ENCODE assay signal across 27 cellular contexts in genomic region chr11:81673001-81673400, GRCh38.
DNase-seq lines count a peak whose midpoint lies in the region; ATAC-seq and TF ChIP-seq lines count a peak whose summit lies in the region.
"Had no signal": no experiment of that assay in that cellular context is flagged by ENCODE, and none has a peak within 500 bp of the region (broad histone marks: within the 10 kb centered on the region; RNA-seq: fewer than 3 reads in every experiment).

No MANE protein-coding gene starts in this region.

- no peak overlapping the region for H3K4me2 ChIP-seq in mammary epithelial cell (ENCODE audit: insufficient read depth, low read depth, low read length)

- no peak overlapping the region for H3K9ac ChIP-seq in mammary epithelial cell (ENCODE audit: insufficient read depth, low read length)
- H3K9ac ChIP-seq: parathyroid adenoma had no signal

- intact Hi-C loops in mammary epithelial cell (cut with micrococcal nuclease) = no loop called here
- intact Hi-C loops in MCF 10A (cut with micrococcal nuclease) = no loop called here
- intact Hi-C loops in prostate gland (cut with DNase I) = no loop called here

- no peak overlapping the region for H3K27ac Mint-ChIP-seq in MCF 10A (ENCODE audit: low read depth, unreplicated experiment)
- H3K27ac Mint-ChIP-seq: activated CD4-positive, alpha-beta memory T cell treated with anti-CD3 and anti-CD28 coated beads, Interleukin-2, amount 10 ng/mL, durations not matched to agents 7 days and 5 days; activated naive CD8-positive, alpha-beta T cell; CD4-positive, alpha-beta T cell; stimulated activated memory B cell treated with anti-CD40 and anti-IgM and Interleukin-4, amounts not matched to agents 10 μg/mL and 1 μg/mL and 100 μg/mL, for 72 hours had no signal

- H3K27ac ChIP-seq in mammary epithelial cell (ENCODE audit: insufficient read depth, low read depth, low read length) = no peak overlapping the region
- H3K27ac ChIP-seq in prostate gland = no peak overlapping the region
- H3K27ac ChIP-seq: 22Rv1, heart left ventricle, parathyroid adenoma, RWPE1, upper lobe of left lung had no signal

- H3K79me2 ChIP-seq in mammary epithelial cell (ENCODE audit: insufficient read depth, low read length) = no peaks in the 10 kb centered on the region
- H3K79me2 ChIP-seq: parathyroid adenoma had no signal

- ATAC-seq in GM18858 (IDR thresholded peaks at IDR 0.05; ENCODE audit: unreplicated experiment) = no peak
- ATAC-seq: activated CD4-positive, CD25-positive, alpha-beta regulatory T cell treated with anti-CD3 and anti-CD28 coated beads, Interleukin-2, amount 50 U/mL, for 24 hours; heart left ventricle; sciatic nerve; stimulated activated memory B cell treated with anti-CD40 and anti-IgM and Interleukin-4, amounts not matched to agents 10 μg/mL and 1 μg/mL and 100 μg/mL, for 72 hours had no signal

- peak; percentile 5 for DNase-seq in mammary epithelial cell
- DNase-seq in MCF 10A (ENCODE audit: unreplicated experiment) = no peak
- peak; percentile 3 to 8 for DNase-seq in cardiac fibroblast (ENCODE audit: low read depth in 2 of 2)
- peak; percentile 17 for DNase-seq in kidney tubule cell (ENCODE audit: low spot score)
- no peak for DNase-seq in activated CD8-positive, alpha-beta memory T cell treated with anti-CD3 and anti-CD28 coated beads, Interleukin-2, amount 50 U/mL, for 48 hours
- DNase-seq in HuH-7 (ENCODE audit: low spot score) = no peak
- no peak for DNase-seq in prostate gland (ENCODE audit: low spot score)
- DNase-seq: activated CD4-positive, alpha-beta memory T cell treated with anti-CD3 and anti-CD28 coated beads, Interleukin-2, amount 10 ng/mL, durations not matched to agents 7 days and 5 days; AML-193; CD4-positive, alpha-beta T cell; heart left ventricle; KBM-7; NCI-H1436; NCI-H446 treated with DMSO at 0.1 percent for 48 hours; NCI-H82; stimulated activated CD4-positive, alpha-beta T cell treated with anti-CD3 and anti-CD28 coated beads, Interleukin-4, amount 100 ng/mL, for 4 hours; substantia nigra; T-helper 1 cell; upper lobe of left lung had no signal

- H3K36me3 ChIP-seq in mammary epithelial cell (ENCODE audit: insufficient read depth, low read length) (no peaks in the 10 kb centered on the region), prostate gland (no peaks in the 10 kb centered on the region)
- H3K36me3 ChIP-seq: heart left ventricle, upper lobe of left lung had no signal

- BruUV-seq in mammary epithelial cell (replicated peaks; lab: Mats Ljungman, UMichigan) (no TSS peak), MCF 10A (replicated peaks; lab: Mats Ljungman, UMichigan) (no TSS peak)

- H3K9me3 Mint-ChIP-seq in MCF 10A (ENCODE audit: unreplicated experiment) = no peaks in the 10 kb centered on the region
- H3K9me3 Mint-ChIP-seq: activated CD4-positive, alpha-beta memory T cell treated with anti-CD3 and anti-CD28 coated beads, Interleukin-2, amount 10 ng/mL, durations not matched to agents 7 days and 5 days had no signal

- no peak overlapping the region for H3K4me3 Mint-ChIP-seq in MCF 10A (ENCODE audit: unreplicated experiment)
- H3K4me3 Mint-ChIP-seq: activated CD4-positive, alpha-beta memory T cell treated with anti-CD3 and anti-CD28 coated beads, Interleukin-2, amount 10 ng/mL, durations not matched to agents 7 days and 5 days; activated naive CD8-positive, alpha-beta T cell; CD4-positive, alpha-beta T cell; stimulated activated memory B cell treated with anti-CD40 and anti-IgM and Interleukin-4, amounts not matched to agents 10 μg/mL and 1 μg/mL and 100 μg/mL, for 72 hours had no signal

- dilution Hi-C loops in mammary epithelial cell (cut with HindIII; ENCODE audit: low sequenced_read_pairs) = no loop called here

- no peak overlapping the region for H2AFZ ChIP-seq in mammary epithelial cell (ENCODE audit: low read depth, low read length)
- H2AFZ ChIP-seq: parathyroid adenoma had no signal

- TF ChIP-seq CTCF in mammary epithelial cell (conservative IDR thresholded peaks at IDR 0.05 in 1 of 2, IDR thresholded peaks at IDR 0.05 in 1 of 2; ENCODE audit: extremely low read depth in 1 of 2, insufficient read depth in 1 of 2, low read depth in 1 of 2, low read length in 2 of 2) (no peak), MCF 10A (IDR thresholded peaks at IDR 0.05; ENCODE audit: unreplicated experiment) (no peak), cardiac fibroblast (IDR thresholded peaks at IDR 0.05; ENCODE audit: low read depth, low read length) (no peak), prostate gland (IDR thresholded peaks at IDR 0.05) (no peak)

- no peaks in the 10 kb centered on the region for H3K27me3 Mint-ChIP-seq in MCF 10A (ENCODE audit: insufficient read depth, unreplicated experiment)
- H3K27me3 Mint-ChIP-seq: CD4-positive, alpha-beta T cell; stimulated activated memory B cell treated with anti-CD40 and anti-IgM and Interleukin-4, amounts not matched to agents 10 μg/mL and 1 μg/mL and 100 μg/mL, for 72 hours had no signal

- in situ Hi-C loops in mammary epithelial cell (cut with MboI; ENCODE audit: low sequenced_read_pairs in 2 of 2) = no loop called here

- CTCF ChIA-PET in mammary epithelial cell (lab: Charles Lee; ENCODE audit: low non-redundant PET) (no interaction called here), MCF 10A (lab: Yijun Ruan, JAX) (interaction anchor here (1.5 kb wide), 1 partner anchor 14 kb away, joined by 3 read pairs; no protein-coding TSS in a partner anchor)

- no peaks in the 10 kb centered on the region for H3K9me3 ChIP-seq in mammary epithelial cell (replicated peaks; ENCODE audit: insufficient read depth, low read length)
- H3K9me3 ChIP-seq in prostate gland = no peaks in the 10 kb centered on the region
- H3K9me3 ChIP-seq: upper lobe of left lung had no signal

- no peak overlapping the region for H3K4me3 ChIP-seq in mammary epithelial cell (replicated peaks in 1 of 3; ENCODE audit: insufficient read depth in 1 of 3, low read depth in 2 of 3, low read length in 3 of 3)
- H3K4me3 ChIP-seq in cardiac fibroblast (replicated peaks in 1 of 2; ENCODE audit: low read depth in 2 of 2, low read length in 2 of 2) = no peak overlapping the region
- no peak overlapping the region for H3K4me3 ChIP-seq in prostate gland
- H3K4me3 ChIP-seq: heart left ventricle, upper lobe of left lung had no signal

- H3K27me3 ChIP-seq in mammary epithelial cell (ENCODE audit: insufficient read depth, low read length) (no peaks in the 10 kb centered on the region), prostate gland (replicated peaks; ENCODE audit: insufficient read depth) (no peaks in the 10 kb centered on the region)
- H3K27me3 ChIP-seq: heart left ventricle, upper lobe of left lung had no signal

- no peaks in the 10 kb centered on the region for H3K4me1 Mint-ChIP-seq in MCF 10A (ENCODE audit: insufficient read depth, unreplicated experiment)
- H3K4me1 Mint-ChIP-seq: stimulated activated memory B cell treated with anti-CD40 and anti-IgM and Interleukin-4, amounts not matched to agents 10 μg/mL and 1 μg/mL and 100 μg/mL, for 72 hours had no signal

- no peaks in the 10 kb centered on the region for H3K36me3 Mint-ChIP-seq in MCF 10A (ENCODE audit: insufficient read depth, unreplicated experiment)
- H3K36me3 Mint-ChIP-seq: activated naive CD8-positive, alpha-beta T cell; stimulated activated memory B cell treated with anti-CD40 and anti-IgM and Interleukin-4, amounts not matched to agents 10 μg/mL and 1 μg/mL and 100 μg/mL, for 72 hours had no signal

- POLR2A ChIA-PET in MCF 10A (lab: Yijun Ruan, JAX) = no interaction called here

- no peak for TF ChIP-seq POLR2A in prostate gland (IDR thresholded peaks at IDR 0.05)

- H3K4me1 ChIP-seq in mammary epithelial cell (ENCODE audit: insufficient read depth, low read length) (no peaks in the 10 kb centered on the region), prostate gland (replicated peaks) (no peaks in the 10 kb centered on the region)
- H3K4me1 ChIP-seq: heart left ventricle, parathyroid adenoma, upper lobe of left lung had no signal

- no peaks in the 10 kb centered on the region for H4K20me1 ChIP-seq in mammary epithelial cell (ENCODE audit: insufficient read depth, low read length)

Comparison
In these comparisons a context has a peak if more than half of its experiments do, and no peak if none do; other contexts are left out.
1. DNase-seq: peak in mammary epithelial cell (single experiment), cardiac fibroblast (2 of 2) and kidney tubule cell (single experiment); none in MCF 10A (single experiment), activated CD8-positive, alpha-beta memory T cell treated with anti-CD3 and anti-CD28 coated beads, Interleukin-2, amount 50 U/mL, for 48 hours (single experiment), HuH-7 (single experiment) and prostate gland (single experiment).